Comparison of ENCODE assay signal across 1 cellular context in the genomic region with DNA sequence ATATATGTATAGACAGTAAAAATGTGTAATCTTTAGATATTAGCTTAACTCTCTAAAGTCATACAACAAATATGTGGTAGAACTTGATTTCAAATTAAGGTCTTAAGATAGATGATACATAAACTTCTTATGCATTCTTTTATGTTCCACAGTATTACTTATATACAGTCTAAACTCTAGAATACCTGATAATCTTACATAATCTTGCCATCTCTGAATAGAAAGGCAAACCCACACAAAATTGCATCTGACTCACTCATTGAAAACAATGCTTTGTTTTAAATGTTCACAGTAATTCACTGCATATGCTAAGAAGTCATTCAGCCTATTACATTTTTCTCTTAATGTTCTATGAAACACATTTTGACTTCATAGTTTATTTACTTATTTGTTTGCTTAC.
TF ChIP-seq lines count a peak whose summit lies in the region.

No MANE protein-coding gene starts in this region.

TF ChIP-seq in endothelial cell of umbilical vein, 7 proteins besides CTCF, POLR2A, EP300 and RAD21:
- TF ChIP-seq EZH2 (IDR thresholded peaks at IDR 0.05; ENCODE audit: borderline replicate concordance, low read depth, low read length, severe bottlenecking) (no peak), MYC (IDR thresholded peaks at IDR 0.05; ENCODE audit: low read depth, low read length) (no peak), FOS (IDR thresholded peaks at IDR 0.05; ENCODE audit: borderline replicate concordance, insufficient read depth, low read length) (no peak), JUN (IDR thresholded peaks at IDR 0.05; ENCODE audit: borderline replicate concordance, insufficient read depth, insufficient read length, low read depth) (no peak), POLR2AphosphoS5 (IDR thresholded peaks at IDR 0.05; ENCODE audit: insufficient read depth, low read depth, low read length) (no peak), MAX (IDR thresholded peaks at IDR 0.05; ENCODE audit: insufficient read depth, insufficient read length) (no peak), GATA2 (IDR thresholded peaks at IDR 0.05; ENCODE audit: insufficient read depth, insufficient read length, low read depth, low read length) (no peak)
